5 cellular contexts compared by ENCODE assay signal in the genomic region with DNA sequence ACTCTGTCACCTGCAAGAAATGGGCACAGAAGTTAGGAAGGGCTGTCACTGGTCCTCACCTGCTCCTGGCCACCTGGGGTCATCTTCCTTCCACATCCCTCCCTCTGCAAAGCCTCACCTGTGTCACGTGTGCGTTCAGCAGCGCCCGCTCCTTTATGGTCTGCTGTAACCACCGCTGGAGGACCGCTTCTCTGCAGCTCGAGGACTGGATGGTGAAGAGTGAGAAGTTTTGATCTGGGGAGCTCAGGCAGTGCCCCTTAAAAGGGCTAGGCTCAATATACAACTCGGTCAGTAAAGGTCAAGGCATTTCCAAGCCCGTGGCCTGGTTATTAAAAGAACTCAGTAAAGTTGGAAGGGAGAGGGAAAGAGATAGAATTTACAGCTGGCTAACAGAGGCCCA. TPM values are rescaled to one million over a fixed set of nuclear protein-coding genes. Genes with fewer than 3 reads are reported as not detected.
"Had no signal": no experiment of that assay in that cellular context is flagged by ENCODE, and none has a peak within 500 bp of the region (broad histone marks: within the 10 kb centered on the region; RNA-seq: fewer than 3 reads in every experiment).

No MANE protein-coding gene starts in this region.

RNA-seq across cellular contexts. Expression of gene GOLGA6A, which starts 6.6 kb away (rescaled TPM):
- total RNA-seq: K562, M059J, PC-3, SJCRH30, SK-MEL-5 had no signal
- polyA plus RNA-seq: K562 had no signal

RNA-seq across cellular contexts. Expression of gene ISLR2, which starts 54.6 kb away (rescaled TPM):
- total RNA-seq: K562, SJCRH30, SK-MEL-5 had no signal
- polyA plus RNA-seq: K562 had no signal
